1 cellular context compared by ENCODE assay signal in the genomic region with DNA sequence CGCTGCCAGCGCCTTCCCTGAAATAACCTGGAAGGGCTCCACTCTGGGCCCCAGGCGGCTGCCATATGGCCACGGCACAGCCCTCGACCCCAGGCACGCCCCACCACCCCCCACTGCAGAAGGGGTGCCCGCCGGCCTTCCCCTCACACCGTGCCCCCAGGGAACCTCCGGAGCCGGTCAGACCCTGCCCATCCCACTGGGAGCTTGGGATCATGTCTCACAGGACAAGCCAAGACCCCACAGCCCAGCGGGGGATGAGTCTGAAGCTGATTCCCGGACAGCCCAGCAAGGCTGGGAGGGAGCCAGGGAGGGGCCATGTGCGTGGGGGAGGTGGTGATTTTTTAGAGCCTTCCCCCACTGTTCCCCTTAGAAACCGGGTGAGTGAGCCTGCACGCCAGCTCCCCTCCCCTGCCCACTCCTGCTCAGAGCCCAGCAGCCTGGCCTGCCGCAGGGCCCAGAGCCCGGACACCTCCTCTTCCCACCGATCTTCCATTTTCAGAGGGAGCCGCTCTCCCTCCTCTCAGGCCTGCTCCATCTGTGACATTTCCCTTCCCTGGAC.
TF ChIP-seq lines count a peak whose summit lies in the region.

No MANE protein-coding gene starts in this region.

TF ChIP-seq in neural cell, 6 proteins besides CTCF, POLR2A, EP300 and RAD21 (continued from another document):
- TF ChIP-seq EZH2 (IDR thresholded peaks at IDR 0.05; ENCODE audit: borderline replicate concordance, insufficient read depth, low read length, poor library complexity, severe bottlenecking), result no peak
